In genomic region chr2:140882671-140883620, GRCh38 we compare ENCODE assay signal across 17 cellular contexts.
"Had no signal": no experiment of that assay in that cellular context is flagged by ENCODE, and none has a peak within 500 bp of the region (broad histone marks: within the 10 kb centered on the region; RNA-seq: fewer than 3 reads in every experiment).

No MANE protein-coding gene starts in this region.

- H3K27me3 ChIP-seq: adrenal gland, body of pancreas, right lobe of liver, spleen, transverse colon had no signal

- H3K4me3 ChIP-seq: adrenal gland, body of pancreas, prostate gland, right lobe of liver, spleen, transverse colon had no signal

- H3K9me3 ChIP-seq: adrenal gland, body of pancreas, prostate gland, right lobe of liver, spleen, transverse colon had no signal

- ATAC-seq: activated T-helper 17 cell treated with anti-CD3 and anti-CD28 coated beads, Interleukin-2, amount 50 U/mL, for 72 hours; body of pancreas; naive thymus-derived CD8-positive, alpha-beta T cell; right lobe of liver; stimulated activated naive B cell treated with anti-CD40 and anti-IgM and Interleukin-4, amounts not matched to agents 10 μg/mL and 1 μg/mL and 100 μg/mL, for 72 hours had no signal

- H3K4me1 ChIP-seq: adrenal gland, body of pancreas, prostate gland, right lobe of liver, spleen, transverse colon had no signal

- H3K36me3 ChIP-seq: adrenal gland, prostate gland, right lobe of liver, spleen, transverse colon had no signal

- DNase-seq: activated CD4-positive, alpha-beta T cell treated with anti-CD3 and anti-CD28 coated beads for 48 hours; activated naive CD4-positive, alpha-beta T cell treated with anti-CD3 and anti-CD28 coated beads, Interleukin-2, amount 10 ng/mL, durations not matched to agents 7 days and 5 days; adrenal gland; body of pancreas; cortex of kidney; effector memory CD4-positive, alpha-beta T cell; glutamatergic neuron; naive thymus-derived CD8-positive, alpha-beta T cell; right lobe of liver; spleen; stimulated activated CD4-positive, alpha-beta T cell treated with anti-CD3 and anti-CD28 coated beads, Interleukin-1b, Interleukin-23, amount 100 ng/mL, for 48 hours; stimulated activated naive B cell treated with anti-CD40 and anti-IgM and Interleukin-4, amounts not matched to agents 10 μg/mL and 1 μg/mL and 100 μg/mL, for 72 hours; transverse colon had no signal

- H3K27ac ChIP-seq: adrenal gland, body of pancreas, epithelial cell of prostate, prostate gland, right lobe of liver, spleen, transverse colon had no signal

- FAIRE-seq: islet of Langerhans had no signal
